ENCODE assay signal across 1 cellular context in genomic region chr14:30560581-30560980, GRCh38.
TF ChIP-seq lines count a peak whose summit lies in the region.

No MANE protein-coding gene starts in this region.

TF ChIP-seq in HCT116, 20 proteins besides CTCF, POLR2A, EP300 and RAD21 (continued from another document):
- no peak for TF ChIP-seq ZBTB33 (IDR thresholded peaks at IDR 0.05; ENCODE audit: extremely low read depth, insufficient replicate concordance, low read length)
- TF ChIP-seq SRF (IDR thresholded peaks at IDR 0.05; ENCODE audit: low read depth): no peak
- TF ChIP-seq ATF3 (IDR thresholded peaks at IDR 0.05): no peak
- no peak for TF ChIP-seq ZNF274 (IDR thresholded peaks at IDR 0.05; ENCODE audit: low read depth, low read length)
- TF ChIP-seq SIN3A (IDR thresholded peaks at IDR 0.05; ENCODE audit: low read depth): no peak
- TF ChIP-seq FOSL1 (IDR thresholded peaks at IDR 0.05; ENCODE audit: low read depth): no peak
TF ChIP-seq in HCT116: peak in this region for 0.
